ENCODE assay signal across 18 cellular contexts in the genomic region with DNA sequence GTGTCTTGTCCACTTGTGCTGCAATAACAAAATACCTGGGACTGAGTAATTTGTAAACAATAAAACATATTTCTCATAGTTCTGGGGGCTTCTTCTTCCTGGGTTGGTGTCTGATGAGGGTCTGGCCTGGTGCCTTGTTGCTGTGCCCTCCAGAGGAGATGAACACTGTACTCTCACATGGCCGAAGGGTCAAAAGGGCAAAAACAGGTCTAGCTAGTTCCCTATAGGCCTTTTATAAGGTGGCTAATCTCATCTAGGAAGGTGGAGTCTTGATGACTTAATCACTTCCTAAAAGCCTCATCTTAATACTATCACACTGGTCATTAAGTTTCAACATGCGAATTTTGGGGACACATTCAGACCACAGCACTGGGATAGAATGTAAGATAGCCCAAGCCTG.
A peak's percentile ranks its signal among the peaks of the same experiment; 100 is the strongest.
DNase-seq lines count a peak whose midpoint lies in the region; ATAC-seq and TF ChIP-seq lines count a peak whose summit lies in the region.
"Had no signal": no experiment of that assay in that cellular context is flagged by ENCODE, and none has a peak within 500 bp of the region (broad histone marks: within the 10 kb centered on the region; RNA-seq: fewer than 3 reads in every experiment).

No MANE protein-coding gene starts in this region.

- H3K4me1 Mint-ChIP-seq in Caco-2 (ENCODE audit: low read depth, unreplicated experiment), result peaks cover 9% of the 10 kb centered on the region

- H3K4ac ChIP-seq in IMR-90 (ENCODE audit: low read depth, low read length), result no peak overlapping the region
- no peak overlapping the region for H3K4ac ChIP-seq in trophoblast cell (ENCODE audit: low read depth, low read length)

- H3K4me1 ChIP-seq in Caco-2 (peaks cover 6% of the 10 kb centered on the region), IMR-90 (ENCODE audit: control insufficient read depth, insufficient read depth, low read length) (no peaks in the 10 kb centered on the region), trophoblast cell (ENCODE audit: control insufficient read depth in 1 of 2, insufficient read depth in 2 of 2, low read length in 2 of 2) (peaks cover 5 to 7% of the 10 kb centered on the region in 2 experiments)
- H3K4me1 ChIP-seq: A549, BLaER1 had no signal

- H2AK9ac ChIP-seq in IMR-90 (replicated peaks; ENCODE audit: low read depth, low read length, poor library complexity), result peak overlapping the region; percentile 20

- H3K4me2 ChIP-seq in IMR-90 (ENCODE audit: low read depth, low read length) (no peak overlapping the region), trophoblast cell (ENCODE audit: low read length) (no peak overlapping the region)
- H3K4me2 ChIP-seq: A549, BLaER1 had no signal

- no peak for TF ChIP-seq POLR2A in IMR-90 (IDR thresholded peaks at IDR 0.05; ENCODE audit: low read depth, low read length)

- TF ChIP-seq CTCF in Caco-2 (IDR thresholded peaks at IDR 0.05; ENCODE audit: insufficient read depth in 1 of 2, low read depth in 1 of 2, low read length in 1 of 2, severe bottlenecking in 1 of 2, unreplicated experiment in 1 of 2) (no peak), IMR-90 (conservative IDR thresholded peaks at IDR 0.05; ENCODE audit: low read depth, low read length) (no peak)

- H3K79me1 ChIP-seq in IMR-90 (ENCODE audit: low read depth in 1 of 2, low read length in 2 of 2), result no peaks in the 10 kb centered on the region
- H3K79me1 ChIP-seq in trophoblast cell (ENCODE audit: low read length), result no peaks in the 10 kb centered on the region

- H3K9me1 ChIP-seq in IMR-90 (ENCODE audit: insufficient read depth, low read length), result no peaks in the 10 kb centered on the region

- CTCF ChIA-PET in Caco-2 (lab: Charles Lee), result no interaction called here
- CTCF ChIA-PET in IMR-90 (lab: Yijun Ruan, JAX), result no interaction called here

- no peak overlapping the region for H2BK15ac ChIP-seq in IMR-90 (ENCODE audit: low read depth, low read length)

- H3K79me2 ChIP-seq in trophoblast cell (ENCODE audit: control insufficient read depth, insufficient read depth, low read length, poor library complexity), result no peaks in the 10 kb centered on the region

- H3K23ac ChIP-seq in IMR-90 (ENCODE audit: low read depth, low read length) (no peak overlapping the region), trophoblast cell (ENCODE audit: low read length) (no peak overlapping the region)

- H3K14ac ChIP-seq in IMR-90 (replicated peaks; ENCODE audit: low read depth, low read length), result no peak overlapping the region
- no peak overlapping the region for H3K14ac ChIP-seq in trophoblast cell (ENCODE audit: low read length)

- in situ Hi-C loops in IMR-90 (cut with MboI; ENCODE audit: low sequenced_read_pairs), result no loop called here

- H4K91ac ChIP-seq in IMR-90 (ENCODE audit: insufficient read depth, low read depth, low read length) (no peak overlapping the region), trophoblast cell (ENCODE audit: low read depth, low read length) (no peak overlapping the region)

- no peak overlapping the region for H3K4me3 Mint-ChIP-seq in Caco-2 (ENCODE audit: unreplicated experiment)
- H3K4me3 Mint-ChIP-seq: CD8-positive, alpha-beta T cell; T-helper 1 cell treated with Interleukin-12 subunit alpha and Interleukin-12 subunit beta and Interleukin-4 antibody, amounts not matched to agents 30 μg/mL and 1 μg/mL, for 36 hours had no signal

- peak overlapping the region; percentile 40 for H3K27ac Mint-ChIP-seq in Caco-2 (ENCODE audit: unreplicated experiment)
- H3K27ac Mint-ChIP-seq: CD8-positive, alpha-beta T cell; T-helper 1 cell treated with Interleukin-12 subunit alpha and Interleukin-12 subunit beta and Interleukin-4 antibody, amounts not matched to agents 30 μg/mL and 1 μg/mL, for 36 hours had no signal

- no peak overlapping the region for H3K27ac ChIP-seq in IMR-90 (ENCODE audit: insufficient read depth, low read length)
- H3K27ac ChIP-seq in trophoblast cell (ENCODE audit: low read depth, low read length), result no peak overlapping the region
- H3K27ac ChIP-seq: A549, BLaER1 had no signal

- H2BK120ac ChIP-seq in IMR-90 (ENCODE audit: low read depth, low read length), result no peak overlapping the region
- H2BK120ac ChIP-seq in trophoblast cell (ENCODE audit: insufficient read depth, low read length, poor library complexity), result no peak overlapping the region

- no peaks in the 10 kb centered on the region for H4K20me1 ChIP-seq in IMR-90 (ENCODE audit: insufficient read depth, low read length)
- H4K20me1 ChIP-seq: BLaER1 had no signal

- H3K9ac ChIP-seq in IMR-90 (ENCODE audit: low read depth, low read length) (no peak overlapping the region), trophoblast cell (ENCODE audit: low read length) (no peak overlapping the region)
- H3K9ac ChIP-seq: BLaER1 had no signal

- ATAC-seq in IMR-90 (ENCODE audit: low read depth) (no peak), HG02870 (IDR thresholded peaks at IDR 0.05; ENCODE audit: unreplicated experiment) (no peak), GM19328 (IDR thresholded peaks at IDR 0.05; ENCODE audit: unreplicated experiment) (no peak)
- ATAC-seq: A549; CD8-positive, alpha-beta T cell; HepG2 had no signal

- TF ChIP-seq RAD21 in IMR-90 (IDR thresholded peaks at IDR 0.05; ENCODE audit: low read length), result no peak

- H3K4me3 ChIP-seq in Caco-2 (ENCODE audit: low read depth, low read length), result no peak overlapping the region
- no peak overlapping the region for H3K4me3 ChIP-seq in IMR-90 (ENCODE audit: insufficient read depth, low read depth, low read length)
- no peak overlapping the region for H3K4me3 ChIP-seq in trophoblast cell (ENCODE audit: low read depth, low read length)
- H3K4me3 ChIP-seq: A549, BLaER1 had no signal

- peaks cover 19% of the 10 kb centered on the region for H3K9me3 Mint-ChIP-seq in Caco-2 (ENCODE audit: unreplicated experiment)

- H3K27me3 Mint-ChIP-seq in Caco-2 (ENCODE audit: insufficient read depth, unreplicated experiment), result no peaks in the 10 kb centered on the region

- H4K8ac ChIP-seq in IMR-90 (ENCODE audit: low read depth in 2 of 2, low read length in 2 of 2) (no peak overlapping the region), trophoblast cell (ENCODE audit: low read depth, low read length) (no peak overlapping the region)

- H4K5ac ChIP-seq in IMR-90 (ENCODE audit: low read depth, low read length), result no peak overlapping the region

- no CpG with 5 or more reads among the region's 2 CpGs for WGBS in IMR-90 (ENCODE audit: extremely low coverage in 2 of 2, insufficient read length in 1 of 2), 2 experiments
- no CpG with 5 or more reads among the region's 2 CpGs for whole genome bisulfite sequencing in trophoblast cell (ENCODE audit: extremely low coverage, insufficient coverage, insufficient read length)

- H2BK20ac ChIP-seq in IMR-90 (ENCODE audit: low read depth, low read length), result 0 out of 2 replicates have a peak overlapping the region, but pooled peaks have one; percentile 34

- DNase-seq in Caco-2, result peak in 1 of 2 experiments; percentile 38
- DNase-seq in IMR-90, result no peak
- DNase-seq in RPMI8226, result peak; percentile 26
- DNase-seq in trophoblast cell, result peak; percentile 13 to 50
- no peak for DNase-seq in activated effector memory CD4-positive, alpha-beta T cell treated with anti-CD3 and anti-CD28 coated beads, Interleukin-2, amount 50 U/mL, for 16 hours
- DNase-seq in midbrain (lab: John Stamatoyannopoulos, UW), result no peak
- DNase-seq: CD8-positive, alpha-beta T cell; DND-41; HCEC 1CT; KG1; NCI-H1417 treated with DMSO at 0.1 percent for 48 hours; SIG-M5 had no signal

- no peak overlapping the region for H2BK12ac ChIP-seq in trophoblast cell (ENCODE audit: low read length)

- no peak overlapping the region for H4K12ac ChIP-seq in trophoblast cell (ENCODE audit: low read depth, low read length)

- intact Hi-C loops in Caco-2 (cut with micrococcal nuclease; ENCODE audit: unreplicated experiment), result no loop called here
- intact Hi-C loops in IMR-90 (cut with micrococcal nuclease), result no loop called here

- dilution Hi-C loops in IMR-90 (cut with HindIII; ENCODE audit: low sequenced_read_pairs, unreplicated experiment), result no loop called here

- no TSS peak for BruUV-seq in Caco-2 (replicated peaks; lab: Mats Ljungman, UMichigan)
- BruUV-seq in IMR-90 (replicated peaks; lab: Mats Ljungman, UMichigan), result no TSS peak

- H3K36me3 Mint-ChIP-seq in Caco-2 (ENCODE audit: insufficient read depth, unreplicated experiment), result no peaks in the 10 kb centered on the region
- H3K36me3 Mint-ChIP-seq: CD8-positive, alpha-beta T cell had no signal

- H2AFZ ChIP-seq in IMR-90 (replicated peaks; ENCODE audit: low read length, poor library complexity), result no peak overlapping the region
- no peak overlapping the region for H2AFZ ChIP-seq in trophoblast cell (ENCODE audit: insufficient read depth, low read length, poor library complexity)

- H3K18ac ChIP-seq in IMR-90 (ENCODE audit: low read depth, low read length) (no peak overlapping the region), trophoblast cell (ENCODE audit: low read length) (no peak overlapping the region)

- no peaks in the 10 kb centered on the region for H3K36me3 ChIP-seq in Caco-2 (ENCODE audit: control insufficient read depth, insufficient read depth, low read length)
- no peaks in the 10 kb centered on the region for H3K36me3 ChIP-seq in IMR-90 (ENCODE audit: control insufficient read depth, insufficient read depth, low read length)
- H3K36me3 ChIP-seq in trophoblast cell (ENCODE audit: control insufficient read depth in 1 of 2, insufficient read depth in 2 of 2, low read length in 2 of 2), result no peaks in the 10 kb centered on the region
- H3K36me3 ChIP-seq: BLaER1 had no signal

- H3K27me3 ChIP-seq in Caco-2 (replicated peaks; ENCODE audit: control insufficient read depth, insufficient read depth, low read length), result no peaks in the 10 kb centered on the region
- peaks cover 23% of the 10 kb centered on the region for H3K27me3 ChIP-seq in IMR-90 (ENCODE audit: control insufficient read depth, insufficient read depth, low read length)
- H3K27me3 ChIP-seq in trophoblast cell (ENCODE audit: insufficient read depth, low read length), result no peaks in the 10 kb centered on the region

- no peak overlapping the region for H3K56ac ChIP-seq in IMR-90 (ENCODE audit: extremely low read depth, insufficient read depth, low read length)

- H3K9me3 ChIP-seq in Caco-2, result peaks cover 10% of the 10 kb centered on the region; the same call in 1 of the 2 replicates
- H3K9me3 ChIP-seq in IMR-90 (ENCODE audit: control insufficient read depth, insufficient read depth, low read length), result peaks cover 16% of the 10 kb centered on the region
- no peaks in the 10 kb centered on the region for H3K9me3 ChIP-seq in trophoblast cell (ENCODE audit: insufficient read depth, low read depth, low read length)

- no peak overlapping the region for H2AK5ac ChIP-seq in IMR-90 (ENCODE audit: low read depth, low read length)
- no peak overlapping the region for H2AK5ac ChIP-seq in trophoblast cell (ENCODE audit: low read length)

- POLR2A ChIA-PET in Caco-2 (lab: Charles Lee) (no interaction called here), IMR-90 (lab: Charles Lee; ENCODE audit: unreplicated experiment) (no interaction called here)

- no peak overlapping the region for H2BK5ac ChIP-seq in IMR-90 (ENCODE audit: low read depth, low read length, poor library complexity, severe bottlenecking)
- H2BK5ac ChIP-seq in trophoblast cell (ENCODE audit: low read depth, low read length, poor library complexity), result no peak overlapping the region

TF ChIP-seq in IMR-90, 13 proteins besides CTCF, POLR2A, EP300 and RAD21 (continues in another document):
- no peak for TF ChIP-seq FOS (IDR thresholded peaks at IDR 0.05; ENCODE audit: low read depth, low read length)
- TF ChIP-seq MXI1 (IDR thresholded peaks at IDR 0.05; ENCODE audit: borderline replicate concordance, low read depth, low read length), result no peak

Comparison
In these comparisons a context has a peak if more than half of its experiments do, and no peak if none do; other contexts are left out.
1. DNase-seq: peak in RPMI8226 (single experiment) and trophoblast cell (2 of 2); none in IMR-90 (single experiment), activated effector memory CD4-positive, alpha-beta T cell treated with anti-CD3 and anti-CD28 coated beads, Interleukin-2, amount 50 U/mL, for 16 hours (single experiment) and midbrain (single experiment).